Comparison of ENCODE assay signal across 1 cellular context in the genomic region with DNA sequence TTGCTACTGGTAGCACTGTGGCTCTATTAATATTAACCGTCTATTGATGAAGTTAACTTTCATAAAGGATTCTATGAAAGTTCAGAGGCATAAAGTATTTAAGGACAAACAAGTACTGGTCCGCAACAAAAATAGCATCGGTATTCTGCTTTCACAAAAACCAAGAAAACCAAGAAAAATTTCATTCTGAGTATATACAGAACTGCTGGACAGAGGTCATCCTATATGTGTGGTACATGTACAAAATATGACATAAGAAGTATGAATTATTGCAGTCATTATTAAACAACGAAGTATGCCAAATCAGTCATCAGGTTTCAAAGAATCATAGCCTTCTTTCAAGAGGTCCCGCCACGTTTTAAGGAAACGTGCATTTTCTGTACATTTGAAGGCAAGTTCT.
A peak's percentile ranks its signal among the peaks of the same experiment; 100 is the strongest.
TF ChIP-seq lines count a peak whose summit lies in the region.

No MANE protein-coding gene starts in this region.

TF ChIP-seq in GM12878, 131 proteins besides CTCF, POLR2A, EP300 and RAD21 (continues in another document):
- TF ChIP-seq CREB1 (IDR thresholded peaks at IDR 0.05; ENCODE audit: low read depth) (peak; percentile 72; the same call in 1 of the 2 replicates), KDM1A (IDR thresholded peaks at IDR 0.05; ENCODE audit: borderline replicate concordance) (no peak), TCF12 (IDR thresholded peaks at IDR 0.05; ENCODE audit: low read depth, low read length) (no peak), RUNX3 (IDR thresholded peaks at IDR 0.05; ENCODE audit: low read length) (peak; percentile 90), MEF2B (IDR thresholded peaks at IDR 0.05; ENCODE audit: partially characterized antibody, poor library complexity, severe bottlenecking) (peak; percentile 52), NR2F1 (conservative IDR thresholded peaks at IDR 0.05) (0 out of 2 replicates have a peak, but pooled peaks have one; percentile 34), NR2C2 (IDR thresholded peaks at IDR 0.05; ENCODE audit: borderline replicate concordance, control insufficient read depth, insufficient read length, low read depth) (no peak), HDAC6 (IDR thresholded peaks at IDR 0.05; ENCODE audit: unreplicated experiment) (no peak), YBX1 (IDR thresholded peaks at IDR 0.05) (no peak), IKZF2 (IDR thresholded peaks at IDR 0.05) (no peak), NFIC (IDR thresholded peaks at IDR 0.05; ENCODE audit: low read depth, low read length) (peak; percentile 80; the same call in 1 of the 2 replicates), BHLHE40 (IDR thresholded peaks at IDR 0.05; ENCODE audit: borderline replicate concordance in 1 of 2, low read depth in 2 of 2, low read length in 1 of 2) (peak in 1 of 2 experiments; percentile 38; a peak in 1 of 4 replicates), GABPA (IDR thresholded peaks at IDR 0.05; ENCODE audit: low read depth) (no peak), HDGF (IDR thresholded peaks at IDR 0.05) (no peak), BCL11A (IDR thresholded peaks at IDR 0.05; ENCODE audit: low read depth, low read length) (0 out of 2 replicates have a peak, but pooled peaks have one; percentile 8), PML (IDR thresholded peaks at IDR 0.05; ENCODE audit: low read length) (0 out of 2 replicates have a peak, but pooled peaks have one; percentile 37), SREBF2 (IDR thresholded peaks at IDR 0.05; ENCODE audit: low read length) (no peak), RAD51 (IDR thresholded peaks at IDR 0.05) (no peak), CEBPB (IDR thresholded peaks at IDR 0.05; ENCODE audit: borderline replicate concordance in 1 of 2, low read depth in 2 of 2, low read length in 2 of 2) (no peak), WRNIP1 (IDR thresholded peaks at IDR 0.05; ENCODE audit: borderline replicate concordance, low read depth, low read length) (no peak), MTA2 (IDR thresholded peaks at IDR 0.05; ENCODE audit: low read depth) (no peak), CHD4 (IDR thresholded peaks at IDR 0.05) (no peak), JUNB (IDR thresholded peaks at IDR 0.05) (peak; percentile 87), MEF2A (IDR thresholded peaks at IDR 0.05; ENCODE audit: insufficient read depth, low read depth, low read length) (peak; percentile 71), RCOR1 (conservative IDR thresholded peaks at IDR 0.05; ENCODE audit: low read depth, low read length) (no peak), TCF7 (IDR thresholded peaks at IDR 0.05; ENCODE audit: borderline replicate concordance) (peak; percentile 23; the same call in 1 of the 2 replicates), NFXL1 (IDR thresholded peaks at IDR 0.05; ENCODE audit: borderline replicate concordance) (no peak), EZH2 (IDR thresholded peaks at IDR 0.05; ENCODE audit: borderline replicate concordance, control insufficient read depth, low read depth, low read length) (no peak), ASH2L (IDR thresholded peaks at IDR 0.05; ENCODE audit: borderline replicate concordance, low read depth) (no peak), MTA3 (IDR thresholded peaks at IDR 0.05; ENCODE audit: borderline replicate concordance, low read length) (no peak), ZNF24 (IDR thresholded peaks at IDR 0.05) (no peak), ZNF622 (IDR thresholded peaks at IDR 0.05) (no peak), CREM (IDR thresholded peaks at IDR 0.05; ENCODE audit: low read depth) (peak; percentile 71; the same call in 1 of the 2 replicates), FOXM1 (IDR thresholded peaks at IDR 0.05; ENCODE audit: low read depth, low read length) (peak; percentile 64; the same call in 1 of the 2 replicates), SUZ12 (IDR thresholded peaks at IDR 0.05; ENCODE audit: unreplicated experiment) (no peak), STAT1 (conservative IDR thresholded peaks at IDR 0.05) (no peak), ESRRA (IDR thresholded peaks at IDR 0.05; ENCODE audit: low read length) (no peak), MYB (IDR thresholded peaks at IDR 0.05; ENCODE audit: borderline replicate concordance, low read depth, low read length) (no peak), CBFB (IDR thresholded peaks at IDR 0.05; ENCODE audit: low read depth) (peak; percentile 62; the same call in 1 of the 2 replicates)
- TF ChIP-seq, protein P1, sequence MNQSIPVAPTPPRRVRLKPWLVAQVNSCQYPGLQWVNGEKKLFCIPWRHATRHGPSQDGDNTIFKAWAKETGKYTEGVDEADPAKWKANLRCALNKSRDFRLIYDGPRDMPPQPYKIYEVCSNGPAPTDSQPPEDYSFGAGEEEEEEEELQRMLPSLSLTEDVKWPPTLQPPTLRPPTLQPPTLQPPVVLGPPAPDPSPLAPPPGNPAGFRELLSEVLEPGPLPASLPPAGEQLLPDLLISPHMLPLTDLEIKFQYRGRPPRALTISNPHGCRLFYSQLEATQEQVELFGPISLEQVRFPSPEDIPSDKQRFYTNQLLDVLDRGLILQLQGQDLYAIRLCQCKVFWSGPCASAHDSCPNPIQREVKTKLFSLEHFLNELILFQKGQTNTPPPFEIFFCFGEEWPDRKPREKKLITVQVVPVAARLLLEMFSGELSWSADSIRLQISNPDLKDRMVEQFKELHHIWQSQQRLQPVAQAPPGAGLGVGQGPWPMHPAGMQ (IDR thresholded peaks at IDR 0.05; ENCODE audit: borderline replicate concordance): no peak
- TF ChIP-seq, protein P2, sequence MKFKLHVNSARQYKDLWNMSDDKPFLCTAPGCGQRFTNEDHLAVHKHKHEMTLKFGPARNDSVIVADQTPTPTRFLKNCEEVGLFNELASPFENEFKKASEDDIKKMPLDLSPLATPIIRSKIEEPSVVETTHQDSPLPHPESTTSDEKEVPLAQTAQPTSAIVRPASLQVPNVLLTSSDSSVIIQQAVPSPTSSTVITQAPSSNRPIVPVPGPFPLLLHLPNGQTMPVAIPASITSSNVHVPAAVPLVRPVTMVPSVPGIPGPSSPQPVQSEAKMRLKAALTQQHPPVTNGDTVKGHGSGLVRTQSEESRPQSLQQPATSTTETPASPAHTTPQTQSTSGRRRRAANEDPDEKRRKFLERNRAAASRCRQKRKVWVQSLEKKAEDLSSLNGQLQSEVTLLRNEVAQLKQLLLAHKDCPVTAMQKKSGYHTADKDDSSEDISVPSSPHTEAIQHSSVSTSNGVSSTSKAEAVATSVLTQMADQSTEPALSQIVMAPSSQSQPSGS (IDR thresholded peaks at IDR 0.05; ENCODE audit: low read length): peak; percentile 82
- TF ChIP-seq, protein P3, sequence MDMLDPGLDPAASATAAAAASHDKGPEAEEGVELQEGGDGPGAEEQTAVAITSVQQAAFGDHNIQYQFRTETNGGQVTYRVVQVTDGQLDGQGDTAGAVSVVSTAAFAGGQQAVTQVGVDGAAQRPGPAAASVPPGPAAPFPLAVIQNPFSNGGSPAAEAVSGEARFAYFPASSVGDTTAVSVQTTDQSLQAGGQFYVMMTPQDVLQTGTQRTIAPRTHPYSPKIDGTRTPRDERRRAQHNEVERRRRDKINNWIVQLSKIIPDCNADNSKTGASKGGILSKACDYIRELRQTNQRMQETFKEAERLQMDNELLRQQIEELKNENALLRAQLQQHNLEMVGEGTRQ (IDR thresholded peaks at IDR 0.05; ENCODE audit: borderline replicate concordance, low read depth, low read length): no peak
- TF ChIP-seq, protein P4, sequence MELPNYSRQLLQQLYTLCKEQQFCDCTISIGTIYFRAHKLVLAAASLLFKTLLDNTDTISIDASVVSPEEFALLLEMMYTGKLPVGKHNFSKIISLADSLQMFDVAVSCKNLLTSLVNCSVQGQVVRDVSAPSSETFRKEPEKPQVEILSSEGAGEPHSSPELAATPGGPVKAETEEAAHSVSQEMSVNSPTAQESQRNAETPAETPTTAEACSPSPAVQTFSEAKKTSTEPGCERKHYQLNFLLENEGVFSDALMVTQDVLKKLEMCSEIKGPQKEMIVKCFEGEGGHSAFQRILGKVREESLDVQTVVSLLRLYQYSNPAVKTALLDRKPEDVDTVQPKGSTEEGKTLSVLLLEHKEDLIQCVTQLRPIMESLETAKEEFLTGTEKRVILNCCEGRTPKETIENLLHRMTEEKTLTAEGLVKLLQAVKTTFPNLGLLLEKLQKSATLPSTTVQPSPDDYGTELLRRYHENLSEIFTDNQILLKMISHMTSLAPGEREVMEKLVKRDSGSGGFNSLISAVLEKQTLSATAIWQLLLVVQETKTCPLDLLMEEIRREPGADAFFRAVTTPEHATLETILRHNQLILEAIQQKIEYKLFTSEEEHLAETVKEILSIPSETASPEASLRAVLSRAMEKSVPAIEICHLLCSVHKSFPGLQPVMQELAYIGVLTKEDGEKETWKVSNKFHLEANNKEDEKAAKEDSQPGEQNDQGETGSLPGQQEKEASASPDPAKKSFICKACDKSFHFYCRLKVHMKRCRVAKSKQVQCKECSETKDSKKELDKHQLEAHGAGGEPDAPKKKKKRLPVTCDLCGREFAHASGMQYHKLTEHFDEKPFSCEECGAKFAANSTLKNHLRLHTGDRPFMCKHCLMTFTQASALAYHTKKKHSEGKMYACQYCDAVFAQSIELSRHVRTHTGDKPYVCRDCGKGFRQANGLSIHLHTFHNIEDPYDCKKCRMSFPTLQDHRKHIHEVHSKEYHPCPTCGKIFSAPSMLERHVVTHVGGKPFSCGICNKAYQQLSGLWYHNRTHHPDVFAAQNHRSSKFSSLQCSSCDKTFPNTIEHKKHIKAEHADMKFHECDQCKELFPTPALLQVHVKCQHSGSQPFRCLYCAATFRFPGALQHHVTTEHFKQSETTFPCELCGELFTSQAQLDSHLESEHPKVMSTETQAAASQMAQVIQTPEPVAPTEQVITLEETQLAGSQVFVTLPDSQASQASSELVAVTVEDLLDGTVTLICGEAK (IDR thresholded peaks at IDR 0.05; ENCODE audit: borderline replicate concordance): no peak
- TF ChIP-seq, protein P5, sequence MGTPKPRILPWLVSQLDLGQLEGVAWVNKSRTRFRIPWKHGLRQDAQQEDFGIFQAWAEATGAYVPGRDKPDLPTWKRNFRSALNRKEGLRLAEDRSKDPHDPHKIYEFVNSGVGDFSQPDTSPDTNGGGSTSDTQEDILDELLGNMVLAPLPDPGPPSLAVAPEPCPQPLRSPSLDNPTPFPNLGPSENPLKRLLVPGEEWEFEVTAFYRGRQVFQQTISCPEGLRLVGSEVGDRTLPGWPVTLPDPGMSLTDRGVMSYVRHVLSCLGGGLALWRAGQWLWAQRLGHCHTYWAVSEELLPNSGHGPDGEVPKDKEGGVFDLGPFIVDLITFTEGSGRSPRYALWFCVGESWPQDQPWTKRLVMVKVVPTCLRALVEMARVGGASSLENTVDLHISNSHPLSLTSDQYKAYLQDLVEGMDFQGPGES (IDR thresholded peaks at IDR 0.05): no peak
- TF ChIP-seq, protein P6, sequence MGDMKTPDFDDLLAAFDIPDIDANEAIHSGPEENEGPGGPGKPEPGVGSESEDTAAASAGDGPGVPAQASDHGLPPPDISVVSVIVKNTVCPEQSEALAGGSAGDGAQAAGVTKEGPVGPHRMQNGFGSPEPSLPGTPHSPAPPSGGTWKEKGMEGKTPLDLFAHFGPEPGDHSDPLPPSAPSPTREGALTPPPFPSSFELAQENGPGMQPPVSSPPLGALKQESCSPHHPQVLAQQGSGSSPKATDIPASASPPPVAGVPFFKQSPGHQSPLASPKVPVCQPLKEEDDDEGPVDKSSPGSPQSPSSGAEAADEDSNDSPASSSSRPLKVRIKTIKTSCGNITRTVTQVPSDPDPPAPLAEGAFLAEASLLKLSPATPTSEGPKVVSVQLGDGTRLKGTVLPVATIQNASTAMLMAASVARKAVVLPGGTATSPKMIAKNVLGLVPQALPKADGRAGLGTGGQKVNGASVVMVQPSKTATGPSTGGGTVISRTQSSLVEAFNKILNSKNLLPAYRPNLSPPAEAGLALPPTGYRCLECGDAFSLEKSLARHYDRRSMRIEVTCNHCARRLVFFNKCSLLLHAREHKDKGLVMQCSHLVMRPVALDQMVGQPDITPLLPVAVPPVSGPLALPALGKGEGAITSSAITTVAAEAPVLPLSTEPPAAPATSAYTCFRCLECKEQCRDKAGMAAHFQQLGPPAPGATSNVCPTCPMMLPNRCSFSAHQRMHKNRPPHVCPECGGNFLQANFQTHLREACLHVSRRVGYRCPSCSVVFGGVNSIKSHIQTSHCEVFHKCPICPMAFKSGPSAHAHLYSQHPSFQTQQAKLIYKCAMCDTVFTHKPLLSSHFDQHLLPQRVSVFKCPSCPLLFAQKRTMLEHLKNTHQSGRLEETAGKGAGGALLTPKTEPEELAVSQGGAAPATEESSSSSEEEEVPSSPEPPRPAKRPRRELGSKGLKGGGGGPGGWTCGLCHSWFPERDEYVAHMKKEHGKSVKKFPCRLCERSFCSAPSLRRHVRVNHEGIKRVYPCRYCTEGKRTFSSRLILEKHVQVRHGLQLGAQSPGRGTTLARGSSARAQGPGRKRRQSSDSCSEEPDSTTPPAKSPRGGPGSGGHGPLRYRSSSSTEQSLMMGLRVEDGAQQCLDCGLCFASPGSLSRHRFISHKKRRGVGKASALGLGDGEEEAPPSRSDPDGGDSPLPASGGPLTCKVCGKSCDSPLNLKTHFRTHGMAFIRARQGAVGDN (IDR thresholded peaks at IDR 0.05): no peak
- TF ChIP-seq, protein P7, sequence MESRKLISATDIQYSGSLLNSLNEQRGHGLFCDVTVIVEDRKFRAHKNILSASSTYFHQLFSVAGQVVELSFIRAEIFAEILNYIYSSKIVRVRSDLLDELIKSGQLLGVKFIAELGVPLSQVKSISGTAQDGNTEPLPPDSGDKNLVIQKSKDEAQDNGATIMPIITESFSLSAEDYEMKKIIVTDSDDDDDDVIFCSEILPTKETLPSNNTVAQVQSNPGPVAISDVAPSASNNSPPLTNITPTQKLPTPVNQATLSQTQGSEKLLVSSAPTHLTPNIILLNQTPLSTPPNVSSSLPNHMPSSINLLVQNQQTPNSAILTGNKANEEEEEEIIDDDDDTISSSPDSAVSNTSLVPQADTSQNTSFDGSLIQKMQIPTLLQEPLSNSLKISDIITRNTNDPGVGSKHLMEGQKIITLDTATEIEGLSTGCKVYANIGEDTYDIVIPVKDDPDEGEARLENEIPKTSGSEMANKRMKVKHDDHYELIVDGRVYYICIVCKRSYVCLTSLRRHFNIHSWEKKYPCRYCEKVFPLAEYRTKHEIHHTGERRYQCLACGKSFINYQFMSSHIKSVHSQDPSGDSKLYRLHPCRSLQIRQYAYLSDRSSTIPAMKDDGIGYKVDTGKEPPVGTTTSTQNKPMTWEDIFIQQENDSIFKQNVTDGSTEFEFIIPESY (IDR thresholded peaks at IDR 0.05): no peak
- TF ChIP-seq, protein P8, sequence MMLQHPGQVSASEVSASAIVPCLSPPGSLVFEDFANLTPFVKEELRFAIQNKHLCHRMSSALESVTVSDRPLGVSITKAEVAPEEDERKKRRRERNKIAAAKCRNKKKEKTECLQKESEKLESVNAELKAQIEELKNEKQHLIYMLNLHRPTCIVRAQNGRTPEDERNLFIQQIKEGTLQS (IDR thresholded peaks at IDR 0.05; ENCODE audit: borderline replicate concordance, extremely low read depth, low read depth, low read length): no peak
- TF ChIP-seq, protein P9, sequence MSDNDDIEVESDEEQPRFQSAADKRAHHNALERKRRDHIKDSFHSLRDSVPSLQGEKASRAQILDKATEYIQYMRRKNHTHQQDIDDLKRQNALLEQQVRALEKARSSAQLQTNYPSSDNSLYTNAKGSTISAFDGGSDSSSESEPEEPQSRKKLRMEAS (IDR thresholded peaks at IDR 0.05; ENCODE audit: low read depth, low read length): no peak
- TF ChIP-seq, protein P10, sequence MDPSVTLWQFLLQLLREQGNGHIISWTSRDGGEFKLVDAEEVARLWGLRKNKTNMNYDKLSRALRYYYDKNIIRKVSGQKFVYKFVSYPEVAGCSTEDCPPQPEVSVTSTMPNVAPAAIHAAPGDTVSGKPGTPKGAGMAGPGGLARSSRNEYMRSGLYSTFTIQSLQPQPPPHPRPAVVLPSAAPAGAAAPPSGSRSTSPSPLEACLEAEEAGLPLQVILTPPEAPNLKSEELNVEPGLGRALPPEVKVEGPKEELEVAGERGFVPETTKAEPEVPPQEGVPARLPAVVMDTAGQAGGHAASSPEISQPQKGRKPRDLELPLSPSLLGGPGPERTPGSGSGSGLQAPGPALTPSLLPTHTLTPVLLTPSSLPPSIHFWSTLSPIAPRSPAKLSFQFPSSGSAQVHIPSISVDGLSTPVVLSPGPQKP (IDR thresholded peaks at IDR 0.05; ENCODE audit: low read depth, low read length): no peak
